12 cellular contexts compared by ENCODE assay signal in genomic region chr5:175821790-175822211, GRCh38. TPM values are rescaled to one million over a fixed set of nuclear protein-coding genes. Genes with fewer than 3 reads are reported as not detected.
A peak's percentile ranks its signal among the peaks of the same experiment; 100 is the strongest.
DNase-seq lines count a peak whose midpoint lies in the region; ATAC-seq, FAIRE-seq and TF ChIP-seq lines count a peak whose summit lies in the region.
"Had no signal": no experiment of that assay in that cellular context is flagged by ENCODE, and none has a peak within 500 bp of the region (broad histone marks: within the 10 kb centered on the region; RNA-seq: fewer than 3 reads in every experiment).

No MANE protein-coding gene starts in this region.

- H3K27ac ChIP-seq in caudate nucleus (ENCODE audit: low read depth, low read length) (no peak overlapping the region), Peyer's patch (no peak overlapping the region)
- H3K27ac ChIP-seq: left ventricle myocardium inferior had no signal

- H3K4me3 Mint-ChIP-seq in activated T-cell treated with anti-CD3 and anti-CD28 coated beads, Interleukin-2, amount 50 U/mL, for 72 hours, result peak overlapping the region; percentile 23 to 76

- H3K9me3 Mint-ChIP-seq in activated T-cell treated with anti-CD3 and anti-CD28 coated beads, Interleukin-2, amount 50 U/mL, for 72 hours, result peaks cover 3 to 4% of the 10 kb centered on the region in 2 donors

- no peak for TF ChIP-seq CTCF in Peyer's patch (IDR thresholded peaks at IDR 0.05)

- peaks cover 0 to 7% of the 10 kb centered on the region in 2 donors for H3K36me3 Mint-ChIP-seq in activated T-cell treated with anti-CD3 and anti-CD28 coated beads, Interleukin-2, amount 50 U/mL, for 72 hours (ENCODE audit: insufficient read depth in 2 of 2)

- H3K9me3 ChIP-seq in Peyer's patch, result no peaks in the 10 kb centered on the region
- H3K9me3 ChIP-seq: left ventricle myocardium inferior had no signal

- H3K27me3 Mint-ChIP-seq in activated T-cell treated with anti-CD3 and anti-CD28 coated beads, Interleukin-2, amount 50 U/mL, for 72 hours (ENCODE audit: low read depth), result peaks cover 15% of the 10 kb centered on the region

- DNase-seq in 8988T (peak; percentile 78), GM18507 (ENCODE audit: extremely low spot score, insufficient read length, low read depth) (no peak), caudate nucleus (lab: John Stamatoyannopoulos, UW) (no peak), Peyer's patch (no peak), NCI-H1105 treated with DMSO at 0.1 percent for 48 hours (lab: John Stamatoyannopoulos, UW) (no peak), NCI-H1930 (lab: John Stamatoyannopoulos, UW) (no peak)
- DNase-seq in activated T-cell treated with anti-CD3 and anti-CD28 coated beads, Interleukin-2, amount 50 U/mL, for 72 hours, result peak; percentile 19 to 29
- DNase-seq: central memory CD4-positive, alpha-beta T cell; left ventricle myocardium inferior; NCI-H2029 treated with DMSO at 0.1 percent for 48 hours had no signal

- H3K27me3 ChIP-seq in Peyer's patch, result no peaks in the 10 kb centered on the region

- TF ChIP-seq POLR2A in Peyer's patch (IDR thresholded peaks at IDR 0.05), result no peak

- peak; percentile 60 for ATAC-seq in HG03139 (IDR thresholded peaks at IDR 0.05; ENCODE audit: unreplicated experiment)
- peak; percentile 83 to 84 for ATAC-seq in activated T-cell treated with anti-CD3 and anti-CD28 coated beads, Interleukin-2, amount 50 U/mL, for 72 hours (replicated peaks in 1 of 2)

- peaks cover 15% of the 10 kb centered on the region for H3K4me1 Mint-ChIP-seq in activated T-cell treated with anti-CD3 and anti-CD28 coated beads, Interleukin-2, amount 50 U/mL, for 72 hours (ENCODE audit: low read depth)

- H3K36me3 ChIP-seq in Peyer's patch, result no peaks in the 10 kb centered on the region
- H3K36me3 ChIP-seq: left ventricle myocardium inferior had no signal

- no peak overlapping the region for H3K4me3 ChIP-seq in Peyer's patch
- H3K4me3 ChIP-seq: left ventricle myocardium inferior had no signal

- H3K27ac Mint-ChIP-seq in activated T-cell treated with anti-CD3 and anti-CD28 coated beads, Interleukin-2, amount 50 U/mL, for 72 hours, result peak overlapping the region; percentile 42

- FAIRE-seq in GM18507 (lab: Jason Lieb, UNC), result peak; percentile 9

- H3K4me1 ChIP-seq in Peyer's patch, result no peaks in the 10 kb centered on the region
- H3K4me1 ChIP-seq: left ventricle myocardium inferior had no signal

RNA-seq across cellular contexts. Expression of gene CPLX2, which starts 49.6 kb away (rescaled TPM):
- not detected for total RNA-seq in activated T-cell treated with anti-CD3 and anti-CD28 coated beads, Interleukin-2, amount 50 U/mL, for 72 hours
- total RNA-seq in Peyer's patch, result 1 to 10 TPM in 3 of 4 donors, not detected in 1; 1.4 to 2.5 (median 1.7) TPM
- total RNA-seq: HT-29, left ventricle myocardium inferior had no signal

Comparison
In these comparisons a context has a peak if more than half of its experiments do, and no peak if none do; other contexts are left out.
1. DNase-seq: peak in 8988T (single experiment) and activated T-cell treated with anti-CD3 and anti-CD28 coated beads, Interleukin-2, amount 50 U/mL, for 72 hours (2 of 2); none in GM18507 (single experiment), caudate nucleus (0 of 61), Peyer's patch (0 of 3), NCI-H1105 treated with DMSO at 0.1 percent for 48 hours (single experiment) and NCI-H1930 (0 of 2).